In genomic region chr10:103397191-103397825, GRCh38 we compare ENCODE assay signal across 8 cellular contexts. TPM values are rescaled to one million over a fixed set of nuclear protein-coding genes. Genes with fewer than 3 reads are reported as not detected.
A peak's percentile ranks its signal among the peaks of the same experiment; 100 is the strongest.
DNase-seq lines count a peak whose midpoint lies in the region; ATAC-seq and TF ChIP-seq lines count a peak whose summit lies in the region.

No MANE protein-coding gene starts in this region.

- WGBS in H9 (ENCODE audit: extremely low coverage, insufficient read length, low lambda C conversion rate), result no CpG with 5 or more reads among the region's 19 CpGs
- WGBS in sigmoid colon, 2 donors, result 25 to 63% methylated on average over 19 of the region's 19 CpGs

- H3K27me3 Mint-ChIP-seq in H9 (ENCODE audit: low read depth), result no peaks in the 10 kb centered on the region

- no peak overlapping the region for H3K27ac ChIP-seq in H9 (ENCODE audit: insufficient read length, low read depth, low read length)
- peak overlapping the region; percentile 24; the same call in 1 of the 2 replicates for H3K27ac ChIP-seq in SJSA1
- peak overlapping the region in 3 of 4 donors; percentile 89 to 90 (median 90) for H3K27ac ChIP-seq in sigmoid colon

- intact Hi-C loops in sigmoid colon (cut with DNase I), result no loop called here

- peaks cover 8% of the 10 kb centered on the region for H3K79me1 ChIP-seq in H9 (ENCODE audit: insufficient read depth, low read depth, low read length, poor library complexity, severe bottlenecking)

- H3K9me3 ChIP-seq in H9 (ENCODE audit: control insufficient read depth, low read depth, low read length) (no peaks in the 10 kb centered on the region), SJSA1 (replicated peaks) (no peaks in the 10 kb centered on the region), sigmoid colon (no peaks in the 10 kb centered on the region)

- H3K9ac ChIP-seq in H9 (ENCODE audit: extremely low read depth, insufficient read length, low read length), result peak overlapping the region; percentile 92

- H4K91ac ChIP-seq in H9 (ENCODE audit: insufficient read length, low read depth, low read length), result no peak overlapping the region

- no peak overlapping the region for H2BK12ac ChIP-seq in H9 (ENCODE audit: insufficient read length, low read depth, low read length)

- TF ChIP-seq POLR2A in sigmoid colon (IDR thresholded peaks at IDR 0.05), result no peak

- H3K4me3 Mint-ChIP-seq in H9, result peak overlapping the region; percentile 99

- no peak overlapping the region for H3K18ac ChIP-seq in H9 (ENCODE audit: insufficient read length, low read depth, low read length)

- H3K4me1 Mint-ChIP-seq in H9, result peaks cover 15 to 22% of the 10 kb centered on the region in 2 experiments

- no peak overlapping the region for H3K4ac ChIP-seq in H9 (ENCODE audit: low read depth, low read length)

- H3K4me2 ChIP-seq in H9 (ENCODE audit: insufficient read depth, insufficient read length, low read length), result peak overlapping the region; percentile 77

- no peak overlapping the region for H2AFZ ChIP-seq in H9 (ENCODE audit: low read length)

- H4K5ac ChIP-seq in H9 (ENCODE audit: insufficient read length, low read depth, low read length), result no peak overlapping the region

- no peak overlapping the region for H2BK120ac ChIP-seq in H9 (ENCODE audit: low read depth, low read length, poor library complexity, severe bottlenecking)

- no peak overlapping the region for H3K14ac ChIP-seq in H9 (ENCODE audit: insufficient read depth, low read length)

- peak overlapping the region in 2 of 3 experiments; percentile 62 to 95; a peak in 3 of 7 replicates for H3K27ac Mint-ChIP-seq in H9

- H3K36me3 Mint-ChIP-seq in H9 (ENCODE audit: insufficient read depth in 1 of 3, low read depth in 3 of 3), result peaks cover 27 to 80% (median 64%) of the 10 kb centered on the region in 3 experiments

- no peaks in the 10 kb centered on the region; a peak in 1 of 5 replicates for H3K9me3 Mint-ChIP-seq in H9

- H2BK5ac ChIP-seq in H9 (ENCODE audit: insufficient read length, low read length), result no peak overlapping the region

- DNase-seq in H9, result no peak
- no peak for DNase-seq in SJSA1 (ENCODE audit: low read depth in 1 of 2, low spot score in 2 of 2)
- DNase-seq in fibroblast of peridontal ligament (ENCODE audit: extremely low read depth), result peak; percentile 6
- DNase-seq in sigmoid colon, result no peak
- no peak for DNase-seq in D341Med (ENCODE audit: low spot score)
- no peak for DNase-seq in SKM-1 treated with dmso at 0.1 percent for 144 hours (lab: John Stamatoyannopoulos, UW; ENCODE audit: unreplicated experiment)

- ATAC-seq in GM18520 (IDR thresholded peaks at IDR 0.05; ENCODE audit: unreplicated experiment) (no peak), HG03378 (IDR thresholded peaks at IDR 0.05; ENCODE audit: unreplicated experiment) (no peak)

- H3K23me2 ChIP-seq in H9 (ENCODE audit: insufficient read length, low read depth, low read length, poor library complexity, severe bottlenecking), result peaks cover 9% of the 10 kb centered on the region

- no peaks in the 10 kb centered on the region for H4K20me1 ChIP-seq in H9 (ENCODE audit: control insufficient read depth, insufficient read depth, insufficient read length)

- H2AK5ac ChIP-seq in H9 (ENCODE audit: insufficient read length, low read length), result no peak overlapping the region

- H2BK20ac ChIP-seq in H9 (ENCODE audit: low read depth, low read length, poor library complexity, severe bottlenecking), result no peak overlapping the region

- no peak for TF ChIP-seq EP300 in sigmoid colon (IDR thresholded peaks at IDR 0.05)

- H3K36me3 ChIP-seq in SJSA1 (peaks cover 66% of the 10 kb centered on the region), sigmoid colon (peaks cover 8 to 49% (median 14%) of the 10 kb centered on the region in 4 donors)

- no peaks in the 10 kb centered on the region for H3K27me3 ChIP-seq in H9 (ENCODE audit: insufficient read depth, low read length)
- H3K27me3 ChIP-seq in SJSA1 (replicated peaks), result no peaks in the 10 kb centered on the region
- H3K27me3 ChIP-seq in sigmoid colon, result no peaks in the 10 kb centered on the region

- H3K4me3 ChIP-seq in SJSA1 (peak overlapping the region; percentile 69), sigmoid colon (peak overlapping the region; percentile 72 to 96 (median 80))

- peaks cover 23% of the 10 kb centered on the region; the same call in 1 of the 2 replicates for H3K79me2 ChIP-seq in H9 (ENCODE audit: insufficient read depth, low read length)

- no peak overlapping the region for H2BK15ac ChIP-seq in H9 (ENCODE audit: low read depth, low read length)

- TF ChIP-seq CTCF in H9 (conservative IDR thresholded peaks at IDR 0.05) (no peak), sigmoid colon (IDR thresholded peaks at IDR 0.05) (no peak)

- H3T11ph ChIP-seq in H9 (ENCODE audit: low read length), result no peak overlapping the region

- no peak overlapping the region for H4K8ac ChIP-seq in H9 (replicated peaks; ENCODE audit: insufficient read length, low read depth, low read length)

- no peak overlapping the region for H3K56ac ChIP-seq in H9 (ENCODE audit: insufficient read length, low read depth, low read length)

- no peaks in the 10 kb centered on the region; the same call in 1 of the 2 replicates for H3K4me1 ChIP-seq in H9 (ENCODE audit: insufficient read depth, low read length)
- peaks cover 9% of the 10 kb centered on the region; the same call in 1 of the 2 replicates for H3K4me1 ChIP-seq in SJSA1 (replicated peaks)
- H3K4me1 ChIP-seq in sigmoid colon, result peaks cover 0 to 52% (median 37%) of the 10 kb centered on the region in 4 donors

- H3K23ac ChIP-seq in H9 (ENCODE audit: insufficient read length, low read depth, low read length), result no peak overlapping the region

RNA-seq across cellular contexts. Expression of gene PDCD11, which starts 0.9 kb away (rescaled TPM):
- total RNA-seq in H9 (2021), result 86.3 and 99.5 TPM in 2 replicates
- total RNA-seq in SJSA1 (2014; rRNA removed; shearing (Covaris generic)), result 17.1 and 25.8 TPM in 2 replicates
- total RNA-seq in sigmoid colon, result 10 to 100 TPM; 11.0 to 15.0 (median 13.0) TPM
- polyA plus RNA-seq in sigmoid colon, result 10 to 100 TPM in 1 of 3 donors, 1 to 10 TPM in 2; 3.2 to 24.0 (median 6.0) TPM

RNA-seq across cellular contexts. Expression of gene ATP5MK, which starts 1.0 kb away (rescaled TPM):
- 335 and 338 TPM in 2 replicates for total RNA-seq in H9 (2021)
- total RNA-seq in SJSA1 (2014; rRNA removed; shearing (Covaris generic)), result 457 and 813 TPM in 2 replicates
- total RNA-seq in sigmoid colon, result 100 to 1,000 TPM; 400 to 825 (median 607) TPM
- 1,000 to 10,000 TPM in 2 of 3 donors, 100 to 1,000 TPM in 1; 912 to 2,357 (median 1,949) TPM for polyA plus RNA-seq in sigmoid colon

RNA-seq across cellular contexts. Expression of gene TAF5, which starts 29.5 kb away (rescaled TPM):
- total RNA-seq in H9 (2021), result 8.3 and 8.5 TPM in 2 replicates
- 11.1 and 12.8 TPM in 2 replicates for total RNA-seq in SJSA1 (2014; rRNA removed; shearing (Covaris generic))
- total RNA-seq in sigmoid colon, result 1 to 10 TPM; 4.2 to 7.1 (median 5.5) TPM
- polyA plus RNA-seq in sigmoid colon, result 1 to 10 TPM; 2.8 to 3.3 (median 3.0) TPM

RNA-seq across cellular contexts. Expression of gene PCGF6, which starts 46.4 kb away (rescaled TPM):
- total RNA-seq in H9 (2021) (23.5 and 24.4 TPM in 2 replicates), sigmoid colon (10 to 100 TPM; 16.3 to 26.0 (median 19.0) TPM)
- total RNA-seq in SJSA1 (2014; rRNA removed; shearing (Covaris generic)), result 36.9 and 41.8 TPM in 2 replicates
- 1 to 10 TPM; 4.9 to 6.0 (median 5.8) TPM for polyA plus RNA-seq in sigmoid colon

RNA-seq across cellular contexts. Expression of gene CALHM2, which starts 54.9 kb away (rescaled TPM):
- total RNA-seq in H9 (2021), result not detected in 2 replicates
- not detected in 2 replicates for total RNA-seq in SJSA1 (2014; rRNA removed; shearing (Covaris generic))
- total RNA-seq in sigmoid colon, result 10 to 100 TPM; 27.4 to 55.4 (median 46.4) TPM
- 10 to 100 TPM in 2 of 3 donors, 1 to 10 TPM in 1; 5.5 to 20.4 (median 13.7) TPM for polyA plus RNA-seq in sigmoid colon
